1 cellular context compared by ENCODE assay signal in the genomic region with DNA sequence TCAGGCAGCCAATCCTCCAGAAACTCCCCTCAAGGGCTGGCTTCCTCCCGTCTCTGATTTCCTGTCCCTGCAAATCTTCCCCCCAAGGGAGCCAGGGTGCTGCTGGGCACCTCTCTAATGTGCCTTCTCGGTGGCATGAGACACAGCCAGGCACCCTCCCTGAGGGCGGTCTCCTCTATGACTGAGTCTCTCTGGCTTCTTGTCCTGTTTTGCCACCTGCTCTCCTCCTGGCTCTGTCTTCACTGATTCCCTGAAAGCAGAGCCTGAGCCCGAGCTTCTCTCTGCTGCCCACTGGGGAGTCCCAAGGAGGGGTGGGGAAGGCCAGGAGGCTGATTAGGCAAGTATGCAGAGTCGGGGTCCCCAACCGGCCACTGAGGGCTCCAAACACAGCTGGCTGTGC.
TF ChIP-seq lines count a peak whose summit lies in the region.

No MANE protein-coding gene starts in this region.

TF ChIP-seq in IMR-90, 13 proteins besides CTCF, POLR2A, EP300 and RAD21 (continued from another document):
- TF ChIP-seq, protein P1, sequence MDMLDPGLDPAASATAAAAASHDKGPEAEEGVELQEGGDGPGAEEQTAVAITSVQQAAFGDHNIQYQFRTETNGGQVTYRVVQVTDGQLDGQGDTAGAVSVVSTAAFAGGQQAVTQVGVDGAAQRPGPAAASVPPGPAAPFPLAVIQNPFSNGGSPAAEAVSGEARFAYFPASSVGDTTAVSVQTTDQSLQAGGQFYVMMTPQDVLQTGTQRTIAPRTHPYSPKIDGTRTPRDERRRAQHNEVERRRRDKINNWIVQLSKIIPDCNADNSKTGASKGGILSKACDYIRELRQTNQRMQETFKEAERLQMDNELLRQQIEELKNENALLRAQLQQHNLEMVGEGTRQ (IDR thresholded peaks at IDR 0.05; ENCODE audit: low read depth, low read length): no peak
- no peak for TF ChIP-seq MAFK (IDR thresholded peaks at IDR 0.05; ENCODE audit: low read depth, low read length)
- TF ChIP-seq RCOR1 (IDR thresholded peaks at IDR 0.05; ENCODE audit: insufficient replicate concordance, low read length): no peak
- no peak for TF ChIP-seq RFX5 (IDR thresholded peaks at IDR 0.05; ENCODE audit: low read depth, low read length)
- no peak for TF ChIP-seq BHLHE40 (IDR thresholded peaks at IDR 0.05; ENCODE audit: low read depth, low read length)
- no peak for TF ChIP-seq CEBPB (IDR thresholded peaks at IDR 0.05; ENCODE audit: low read depth, low read length)
- TF ChIP-seq SMC3 (IDR thresholded peaks at IDR 0.05; ENCODE audit: low read depth, low read length): no peak
- no peak for TF ChIP-seq NFE2L2 (IDR thresholded peaks at IDR 0.05; ENCODE audit: low read depth, low read length)
TF ChIP-seq in IMR-90: peak in this region for 0.
